16 cellular contexts compared by ENCODE assay signal in the genomic region with DNA sequence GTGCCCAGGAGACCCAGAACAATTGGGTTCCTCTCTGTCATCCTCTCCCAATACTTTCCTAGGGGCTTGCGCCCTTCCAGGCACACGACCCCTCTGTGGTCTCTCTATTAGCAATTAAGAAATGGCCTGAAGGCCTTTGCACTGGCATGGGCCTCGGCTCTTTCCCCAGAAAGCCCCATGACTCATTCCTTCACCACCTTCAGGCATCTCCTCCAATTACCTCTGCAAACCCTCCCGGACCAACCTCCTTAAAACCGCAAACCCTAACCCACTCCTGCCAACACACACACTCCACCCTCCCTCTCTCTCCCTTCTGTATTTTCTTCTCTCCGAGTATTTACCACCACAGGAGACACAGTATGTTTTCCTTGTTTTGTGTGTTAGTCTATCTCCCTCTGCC. TPM values are rescaled to one million over a fixed set of nuclear protein-coding genes. Genes with fewer than 3 reads are reported as not detected.
DNase-seq lines count a peak whose midpoint lies in the region; ATAC-seq, FAIRE-seq and TF ChIP-seq lines count a peak whose summit lies in the region.
"Had no signal": no experiment of that assay in that cellular context is flagged by ENCODE, and none has a peak within 500 bp of the region (broad histone marks: within the 10 kb centered on the region; RNA-seq: fewer than 3 reads in every experiment).

No MANE protein-coding gene starts in this region.

- H3K23ac ChIP-seq in neuronal stem cell (ENCODE audit: low read depth, low read length, poor library complexity): no peak overlapping the region

- no peak overlapping the region for H2AFZ ChIP-seq in neuronal stem cell (ENCODE audit: low read length)

- H3K4me3 ChIP-seq in bronchial epithelial cell (ENCODE audit: low read depth, low read length): no peak overlapping the region
- H3K4me3 ChIP-seq in neuronal stem cell (ENCODE audit: low read length in 2 of 2): no peak overlapping the region
- H3K4me3 ChIP-seq in HAP-1: no peak overlapping the region
- H3K4me3 ChIP-seq: esophagus squamous epithelium had no signal

- no peak overlapping the region for H4K8ac ChIP-seq in neuronal stem cell (ENCODE audit: low read depth, low read length)

- no peak for ATAC-seq in HG02678 (IDR thresholded peaks at IDR 0.05; ENCODE audit: unreplicated experiment)
- ATAC-seq: left colon; stimulated activated naive CD8-positive, alpha-beta T cell treated with anti-CD3 and anti-CD28 coated beads, Interleukin-15, amount 100 ng/mL, for 72 hours had no signal

- H4K91ac ChIP-seq in neuronal stem cell (ENCODE audit: low read depth, low read length, poor library complexity): no peak overlapping the region

- H2BK5ac ChIP-seq in neuronal stem cell (ENCODE audit: low read length): no peak overlapping the region

- no peak for DNase-seq in GM18507 (ENCODE audit: extremely low spot score, insufficient read length, low read depth)
- peak; percentile 72 for DNase-seq in M059J (ENCODE audit: low read depth)
- peak; percentile 68 for DNase-seq in bronchial epithelial cell (ENCODE audit: low read depth)
- DNase-seq in neuronal stem cell (ENCODE audit: low spot score): no peak
- no peak for DNase-seq in HAP-1 (ENCODE audit: low spot score in 2 of 2)
- no peak for DNase-seq in KG1 (lab: John Stamatoyannopoulos, UW)
- no peak for DNase-seq in substantia nigra (lab: John Stamatoyannopoulos, UW)
- DNase-seq: activated CD4-positive, alpha-beta T cell treated with anti-CD3 and anti-CD28 coated beads for 1 hour; activated CD8-positive, alpha-beta memory T cell treated with anti-CD3 and anti-CD28 coated beads, Interleukin-2, amount 50 U/mL, for 4 hours; activated naive CD4-positive, alpha-beta T cell treated with Interleukin-2 at 50 U/mL for 16 hours; esophagus squamous epithelium; hippocampal formation; left colon; NCI-H1048; stimulated activated naive CD8-positive, alpha-beta T cell treated with anti-CD3 and anti-CD28 coated beads, Interleukin-15, amount 100 ng/mL, for 72 hours had no signal

- no peak overlapping the region for H2BK15ac ChIP-seq in neuronal stem cell (ENCODE audit: low read length)

- H2BK120ac ChIP-seq in neuronal stem cell (ENCODE audit: low read depth, low read length): no peak overlapping the region

- FAIRE-seq in GM18507 (lab: Jason Lieb, UNC): peak; percentile 71
- peak; percentile 32 for FAIRE-seq in bronchial epithelial cell (lab: Jason Lieb, UNC)

- H3K27ac ChIP-seq in neuronal stem cell (replicated peaks; ENCODE audit: low read length) (no peak overlapping the region), substantia nigra (ENCODE audit: low read depth, low read length, poor library complexity, severe bottlenecking) (no peak overlapping the region)
- H3K27ac ChIP-seq: esophagus squamous epithelium had no signal

- peaks cover 0 to 16% of the 10 kb centered on the region in 2 donors for H3K4me1 ChIP-seq in neuronal stem cell (ENCODE audit: control insufficient read depth in 2 of 2, insufficient read depth in 1 of 2, low read depth in 1 of 2, low read length in 2 of 2)
- no peaks in the 10 kb centered on the region for H3K4me1 ChIP-seq in HAP-1
- H3K4me1 ChIP-seq: esophagus squamous epithelium had no signal

- H3K4ac ChIP-seq in neuronal stem cell (ENCODE audit: low read length): no peak overlapping the region

- no peak overlapping the region for H2AK5ac ChIP-seq in neuronal stem cell (ENCODE audit: low read depth, low read length)

- H3K18ac ChIP-seq in neuronal stem cell (ENCODE audit: low read length): peak overlapping the region; percentile 39

- H3K9ac ChIP-seq in neuronal stem cell (ENCODE audit: low read depth, low read length, poor library complexity): no peak overlapping the region

- WGBS in neuronal stem cell (ENCODE audit: extremely low coverage in 2 of 2, insufficient read length in 2 of 2, insufficient replicate concordance in 1 of 2), 2 donors: 100% methylated on average over 2 of the region's 6 CpGs; no CpG with 5 or more reads in 1 of the 2 donors

- peaks cover 2% of the 10 kb centered on the region for H3K79me1 ChIP-seq in neuronal stem cell (ENCODE audit: low read depth, low read length)

- no peak overlapping the region for H3K4me2 ChIP-seq in neuronal stem cell (ENCODE audit: insufficient read depth, low read length, poor library complexity, severe bottlenecking)

- no peak overlapping the region for H2BK12ac ChIP-seq in neuronal stem cell (ENCODE audit: low read length)

- H3K9me3 ChIP-seq in neuronal stem cell (replicated peaks in 1 of 2; ENCODE audit: control insufficient read depth in 2 of 2, insufficient read depth in 1 of 2, low read depth in 1 of 2, low read length in 2 of 2) (no peaks in the 10 kb centered on the region), HAP-1 (no peaks in the 10 kb centered on the region)
- H3K9me3 ChIP-seq: esophagus squamous epithelium had no signal

- H3K27me3 ChIP-seq in bronchial epithelial cell (ENCODE audit: control insufficient read depth, insufficient read depth, low read length): no peaks in the 10 kb centered on the region
- no peaks in the 10 kb centered on the region for H3K27me3 ChIP-seq in neuronal stem cell (ENCODE audit: control insufficient read depth in 3 of 3, insufficient read depth in 3 of 3, low read depth in 1 of 3, low read length in 3 of 3)
- no peaks in the 10 kb centered on the region for H3K27me3 ChIP-seq in HAP-1 (ENCODE audit: low read depth)
- H3K27me3 ChIP-seq: esophagus squamous epithelium had no signal

- H3K36me3 ChIP-seq in bronchial epithelial cell (ENCODE audit: control insufficient read depth, insufficient read depth, low read length) (no peaks in the 10 kb centered on the region), neuronal stem cell (replicated peaks in 1 of 2; ENCODE audit: control insufficient read depth in 2 of 2, insufficient read depth in 2 of 2, low read length in 2 of 2) (peaks cover 0 to 2% of the 10 kb centered on the region in 2 donors), HAP-1 (replicated peaks) (no peaks in the 10 kb centered on the region)
- H3K36me3 ChIP-seq: esophagus squamous epithelium had no signal

- H3K14ac ChIP-seq in neuronal stem cell (ENCODE audit: low read length): no peak overlapping the region

- in situ Hi-C loops in HAP-1 (cut with MboI; ENCODE audit: low sequenced_read_pairs): no loop called here

- TF ChIP-seq CTCF in bronchial epithelial cell (IDR thresholded peaks at IDR 0.05; ENCODE audit: insufficient read depth, low read length, severe bottlenecking): no peak

RNA-seq across cellular contexts. Expression of a gene that starts 36.7 kb away (rescaled TPM):
- total RNA-seq in M059J (2014; rRNA removed; shearing (Covaris generic)): 1.2 and 3.4 TPM in 2 replicates
- 2.4 and 2.9 TPM in 2 replicates for total RNA-seq in bronchial epithelial cell
- 13.0 TPM for polyA plus RNA-seq in neuronal stem cell (2013, experiment 1 of 2)
- polyA plus RNA-seq in neuronal stem cell (2013, experiment 2 of 2): 12.8 TPM

Comparison
In these comparisons a context has a peak if more than half of its experiments do, and no peak if none do; other contexts are left out.
1. DNase-seq: peak in M059J (single experiment) and bronchial epithelial cell (single experiment); none in GM18507 (single experiment), neuronal stem cell (single experiment), HAP-1 (0 of 2), KG1 (single experiment) and substantia nigra (0 of 49).